ENCODE assay signal across 13 cellular contexts in the genomic region with DNA sequence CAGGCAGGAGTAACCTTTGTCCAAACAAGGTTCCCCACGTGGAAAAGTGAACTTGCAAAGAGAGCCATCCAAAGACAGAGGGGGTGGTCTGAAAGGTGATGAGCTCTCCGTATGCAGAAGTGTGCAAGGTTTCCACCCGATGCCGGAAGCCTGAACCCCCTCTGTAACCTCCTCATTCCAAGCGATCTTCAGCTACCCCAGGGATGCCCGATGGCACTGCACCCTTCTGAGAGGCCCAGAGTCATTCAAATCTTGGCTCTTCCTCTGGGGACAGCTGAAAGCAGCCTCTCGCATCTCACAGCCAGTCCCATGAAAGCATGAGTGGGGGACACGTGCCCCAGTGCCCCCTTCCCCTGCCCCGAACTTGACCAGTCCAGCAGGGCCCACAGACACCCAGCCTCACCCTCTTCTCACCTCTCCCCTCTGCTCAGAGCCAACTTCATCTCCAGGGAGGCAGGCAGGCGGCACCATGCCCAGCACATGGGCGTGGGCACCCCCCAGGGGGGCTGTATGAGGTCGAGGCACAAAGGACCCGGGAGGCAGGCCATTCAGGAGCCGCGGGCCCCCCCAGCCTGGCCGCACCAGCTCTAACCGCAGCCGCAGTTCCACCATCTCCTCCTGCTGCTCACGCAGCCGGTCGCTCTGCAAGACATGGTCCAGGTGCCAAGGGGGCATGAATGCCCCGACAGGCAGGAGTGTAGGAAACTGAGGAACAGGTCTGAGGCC. TPM values are rescaled to one million over a fixed set of nuclear protein-coding genes. Genes with fewer than 3 reads are reported as not detected.
"Had no signal": no experiment of that assay in that cellular context is flagged by ENCODE, and none has a peak within 500 bp of the region (broad histone marks: within the 10 kb centered on the region; RNA-seq: fewer than 3 reads in every experiment).

No MANE protein-coding gene starts in this region.

- H3K4me3 Mint-ChIP-seq: activated T-cell treated with anti-CD3 and anti-CD28 coated beads, Interleukin-2, amount 50 U/mL, for 4 hours; mesothelial cell of epicardium; stimulated activated memory B cell treated with anti-CD40 and anti-IgM and Interleukin-4, amounts not matched to agents 10 μg/mL and 1 μg/mL and 100 μg/mL, for 72 hours had no signal

- H3K27ac Mint-ChIP-seq: stimulated activated memory B cell treated with anti-CD40 and anti-IgM and Interleukin-4, amounts not matched to agents 10 μg/mL and 1 μg/mL and 100 μg/mL, for 72 hours had no signal

- H3K4me2 ChIP-seq: smooth muscle cell had no signal

- H3K36me3 Mint-ChIP-seq: stimulated activated memory B cell treated with anti-CD40 and anti-IgM and Interleukin-4, amounts not matched to agents 10 μg/mL and 1 μg/mL and 100 μg/mL, for 72 hours had no signal

- H3K9me3 ChIP-seq: heart right ventricle had no signal

- H3K4me3 ChIP-seq: cardiac muscle cell, heart right ventricle, smooth muscle cell had no signal

- H3K27me3 ChIP-seq: cardiac muscle cell, foreskin keratinocyte had no signal

- H3K4me1 ChIP-seq: foreskin keratinocyte had no signal

- FAIRE-seq: TTC549 had no signal

- H3K27ac ChIP-seq: cardiac muscle cell, coronary artery, foreskin keratinocyte, heart right ventricle had no signal

- H3K9me3 Mint-ChIP-seq: activated T-cell treated with anti-CD3 and anti-CD28 coated beads, Interleukin-2, amount 50 U/mL, for 4 hours; mesothelial cell of epicardium; stimulated activated memory B cell treated with anti-CD40 and anti-IgM and Interleukin-4, amounts not matched to agents 10 μg/mL and 1 μg/mL and 100 μg/mL, for 72 hours had no signal

RNA-seq across cellular contexts. Expression of a gene that starts 32.6 kb away (rescaled TPM):
- total RNA-seq: endothelial cell of umbilical vein; T-helper 1 cell treated with Interleukin-12 subunit alpha and Interleukin-12 subunit beta and Interleukin-4 antibody, amounts not matched to agents 30 ng/mL and 1 ng/mL, for 36 hours had no signal

RNA-seq across cellular contexts. Expression of a gene that starts 44.0 kb away (rescaled TPM):
- total RNA-seq: activated T-cell treated with anti-CD3 and anti-CD28 coated beads, Interleukin-2, amount 50 U/mL, for 4 hours; endothelial cell of umbilical vein; foreskin keratinocyte; left ventricle myocardium superior; myocyte; smooth muscle cell; T-helper 1 cell treated with Interleukin-12 subunit alpha and Interleukin-12 subunit beta and Interleukin-4 antibody, amounts not matched to agents 30 ng/mL and 1 ng/mL, for 36 hours had no signal
- polyA plus RNA-seq: foreskin keratinocyte had no signal
